In the genomic region with DNA sequence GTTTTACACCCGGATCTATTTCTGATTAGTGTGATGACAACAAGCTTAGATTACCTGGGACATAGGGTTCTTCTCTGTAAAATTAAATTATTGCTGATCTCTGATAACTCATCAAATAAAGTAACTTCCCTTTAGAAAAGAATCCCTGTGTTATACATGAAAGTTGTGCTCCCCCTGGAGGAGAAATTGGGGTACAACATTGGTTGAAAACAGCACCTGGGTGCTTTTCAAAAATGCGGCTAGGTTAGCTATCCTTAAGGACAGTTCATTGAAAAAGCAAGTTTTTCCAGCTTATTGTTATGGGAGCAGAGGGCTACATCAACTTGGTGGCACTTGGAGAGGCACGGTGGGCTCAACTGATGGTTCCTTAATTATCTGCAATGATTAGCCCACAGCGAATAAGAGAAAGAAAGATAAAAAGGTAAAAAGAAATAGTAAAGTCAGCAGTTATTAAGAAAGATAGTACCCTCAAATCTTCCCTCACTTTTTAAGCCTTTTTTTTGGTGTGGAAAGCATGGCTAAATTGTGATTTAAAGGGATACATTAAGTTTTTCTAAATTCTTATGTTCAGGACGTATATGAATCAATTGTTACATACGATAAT, we compare ENCODE assay signal across 8 cellular contexts.
A peak's percentile ranks its signal among the peaks of the same experiment; 100 is the strongest.
DNase-seq lines count a peak whose midpoint lies in the region; ATAC-seq and TF ChIP-seq lines count a peak whose summit lies in the region.

No MANE protein-coding gene starts in this region.

- no peak overlapping the region for H3K27ac Mint-ChIP-seq in activated CD4-positive, alpha-beta T cell treated with anti-CD3 and anti-CD28 coated beads for 36 hours

- H3K4ac ChIP-seq in trophoblast cell (ENCODE audit: low read depth, low read length), result no peak overlapping the region

- H4K8ac ChIP-seq in trophoblast cell (ENCODE audit: low read depth, low read length), result no peak overlapping the region

- TF ChIP-seq EP300 in esophagus muscularis mucosa (IDR thresholded peaks at IDR 0.05), result no peak

- peak; percentile 32 for DNase-seq in activated CD4-positive, alpha-beta T cell treated with anti-CD3 and anti-CD28 coated beads for 36 hours
- DNase-seq in activated CD4-positive, alpha-beta T cell treated with anti-CD3 and anti-CD28 coated beads, Interleukin-2, amount 50 U/mL, for 4 hours, result no peak
- DNase-seq in KBM-7 (peak; percentile 50), SK-N-MC (ENCODE audit: low read depth, low spot score) (peak; percentile 12), esophagus muscularis mucosa (ENCODE audit: extremely low spot score) (no peak), trophoblast cell (peak; percentile 31 to 70), OCI-M2 (lab: John Stamatoyannopoulos, UW; ENCODE audit: unreplicated experiment) (no peak)

- H4K91ac ChIP-seq in trophoblast cell (ENCODE audit: low read depth, low read length), result no peak overlapping the region

- no peak overlapping the region for H3K4me2 ChIP-seq in trophoblast cell (ENCODE audit: low read length)

- no peak overlapping the region for H4K12ac ChIP-seq in trophoblast cell (ENCODE audit: low read depth, low read length)

- no peak overlapping the region for H3K18ac ChIP-seq in trophoblast cell (ENCODE audit: low read length)

- no peaks in the 10 kb centered on the region for H3K79me2 ChIP-seq in trophoblast cell (ENCODE audit: control insufficient read depth, insufficient read depth, low read length, poor library complexity)

- 37% methylated on average over 6 of the region's 6 CpGs for WGBS in esophagus muscularis mucosa
- WGBS in trophoblast cell (ENCODE audit: extremely low coverage, insufficient coverage, insufficient read length), result no CpG with 5 or more reads among the region's 6 CpGs

- no peak overlapping the region for H2BK12ac ChIP-seq in trophoblast cell (ENCODE audit: low read length)

- H3K4me3 ChIP-seq in SK-N-MC, result no peak overlapping the region
- no peak overlapping the region for H3K4me3 ChIP-seq in esophagus muscularis mucosa
- H3K4me3 ChIP-seq in trophoblast cell (ENCODE audit: low read depth, low read length), result no peak overlapping the region

- no peak overlapping the region for H2AK5ac ChIP-seq in trophoblast cell (ENCODE audit: low read length)

- no peak overlapping the region for H3K23ac ChIP-seq in trophoblast cell (ENCODE audit: low read length)

- H3K36me3 ChIP-seq in SK-N-MC (ENCODE audit: insufficient read depth, low read length) (no peaks in the 10 kb centered on the region), esophagus muscularis mucosa (no peaks in the 10 kb centered on the region), trophoblast cell (ENCODE audit: control insufficient read depth in 1 of 2, insufficient read depth in 2 of 2, low read length in 2 of 2) (no peaks in the 10 kb centered on the region)

- CTCF ChIA-PET in activated CD4-positive, alpha-beta T cell treated with anti-CD3 and anti-CD28 coated beads for 36 hours (lab: Charles Lee), result interaction anchor here (0.7 to 1.9 kb wide), 7 partner anchors 9 to 162 kb away, joined by 3 to 8 read pairs (median 3); no protein-coding TSS in a partner anchor

- TF ChIP-seq POLR2A in esophagus muscularis mucosa (IDR thresholded peaks at IDR 0.05; ENCODE audit: low read depth), result no peak

- H3K4me1 Mint-ChIP-seq in activated CD4-positive, alpha-beta T cell treated with anti-CD3 and anti-CD28 coated beads for 36 hours, result peaks cover 2% of the 10 kb centered on the region

- H3K4me1 ChIP-seq in esophagus muscularis mucosa (peaks cover 0 to 16% (median 13%) of the 10 kb centered on the region in 4 donors), trophoblast cell (ENCODE audit: control insufficient read depth in 1 of 2, insufficient read depth in 2 of 2, low read length in 2 of 2) (peaks cover 0 to 2% of the 10 kb centered on the region in 2 experiments)

- no peak overlapping the region for H3K14ac ChIP-seq in trophoblast cell (ENCODE audit: low read length)

- H3K9ac ChIP-seq in SK-N-MC (ENCODE audit: insufficient read length) (no peak overlapping the region), trophoblast cell (ENCODE audit: low read length) (no peak overlapping the region)

- H3K36me3 Mint-ChIP-seq in activated CD4-positive, alpha-beta T cell treated with anti-CD3 and anti-CD28 coated beads for 36 hours (ENCODE audit: low read depth), result no peaks in the 10 kb centered on the region

- no peak overlapping the region for H2BK120ac ChIP-seq in trophoblast cell (ENCODE audit: insufficient read depth, low read length, poor library complexity)

- POLR2A ChIA-PET in activated CD4-positive, alpha-beta T cell treated with anti-CD3 and anti-CD28 coated beads for 36 hours (lab: Charles Lee), result no interaction called here

- H3K27me3 ChIP-seq in esophagus muscularis mucosa, result peaks cover 0 to 7% (median 0%) of the 10 kb centered on the region in 4 donors
- H3K27me3 ChIP-seq in trophoblast cell (ENCODE audit: insufficient read depth, low read length), result no peaks in the 10 kb centered on the region

- H3K79me1 ChIP-seq in trophoblast cell (ENCODE audit: low read length), result no peaks in the 10 kb centered on the region

- intact Hi-C loops in activated CD4-positive, alpha-beta T cell treated with anti-CD3 and anti-CD28 coated beads for 36 hours (cut with DNase I, micrococcal nuclease), result loop anchor here (1.0 to 2.0 kb wide), 2 partner anchors 162 to 163 kb away; no protein-coding TSS in a partner anchor
- intact Hi-C loops in esophagus muscularis mucosa (cut with DNase I), result no loop called here

- no peaks in the 10 kb centered on the region for H3K9me3 Mint-ChIP-seq in activated CD4-positive, alpha-beta T cell treated with anti-CD3 and anti-CD28 coated beads for 36 hours (ENCODE audit: low read depth)

- peak; percentile 54 to 83 (median 81) for TF ChIP-seq CTCF in esophagus muscularis mucosa (IDR thresholded peaks at IDR 0.05)

- H3K9me3 ChIP-seq in SK-N-MC (ENCODE audit: low read depth, low read length), result no peaks in the 10 kb centered on the region
- H3K9me3 ChIP-seq in esophagus muscularis mucosa, result no peaks in the 10 kb centered on the region
- H3K9me3 ChIP-seq in trophoblast cell (ENCODE audit: insufficient read depth, low read depth, low read length), result no peaks in the 10 kb centered on the region

- in situ Hi-C loops in KBM-7 (cut with MboI; ENCODE audit: low pct_unique_long_range_greater_than_20kb, low sequenced_read_pairs), result no loop called here

- H3K27me3 Mint-ChIP-seq in activated CD4-positive, alpha-beta T cell treated with anti-CD3 and anti-CD28 coated beads for 36 hours, result peaks cover 18% of the 10 kb centered on the region

- ATAC-seq in activated CD4-positive, alpha-beta T cell treated with anti-CD3 and anti-CD28 coated beads for 36 hours, result no peak
- ATAC-seq in GM21367 (IDR thresholded peaks at IDR 0.05; ENCODE audit: unreplicated experiment), result peak; percentile 84

- no peak overlapping the region for H2BK5ac ChIP-seq in trophoblast cell (ENCODE audit: low read depth, low read length, poor library complexity)

- H3K27ac ChIP-seq in SK-N-MC, result no peak overlapping the region
- H3K27ac ChIP-seq in esophagus muscularis mucosa (replicated peaks in 1 of 4), result no peak overlapping the region
- H3K27ac ChIP-seq in trophoblast cell (ENCODE audit: low read depth, low read length), result no peak overlapping the region

- no peak overlapping the region for H3K4me3 Mint-ChIP-seq in activated CD4-positive, alpha-beta T cell treated with anti-CD3 and anti-CD28 coated beads for 36 hours

- no peak overlapping the region for H2AFZ ChIP-seq in trophoblast cell (ENCODE audit: insufficient read depth, low read length, poor library complexity)

Comparison
In these comparisons a context has a peak if more than half of its experiments do, and no peak if none do; other contexts are left out.
1. DNase-seq: peak in activated CD4-positive, alpha-beta T cell treated with anti-CD3 and anti-CD28 coated beads for 36 hours (single experiment), KBM-7 (single experiment), SK-N-MC (single experiment) and trophoblast cell (2 of 2); none in activated CD4-positive, alpha-beta T cell treated with anti-CD3 and anti-CD28 coated beads, Interleukin-2, amount 50 U/mL, for 4 hours (0 of 2), esophagus muscularis mucosa (single experiment) and OCI-M2 (single experiment).